ENCODE assay signal across 1 cellular context in genomic region chr11:15920856-15921629, GRCh38.
TF ChIP-seq lines count a peak whose summit lies in the region.

No MANE protein-coding gene starts in this region.

TF ChIP-seq in GM23338, 12 proteins besides CTCF, POLR2A, EP300 and RAD21 (continued from another document):
- TF ChIP-seq ZNF462 (CRISPR knock-in tag; IDR thresholded peaks at IDR 0.05) = no peak
- TF ChIP-seq NANOG (IDR thresholded peaks at IDR 0.05; ENCODE audit: borderline replicate concordance) = no peak
